1 cellular context compared by ENCODE assay signal in genomic region chr14:69573205-69573840, GRCh38.
TF ChIP-seq lines count a peak whose summit lies in the region.

No MANE protein-coding gene starts in this region.

TF ChIP-seq in GM23338, 12 proteins besides CTCF, POLR2A, EP300 and RAD21 (continued from another document):
- TF ChIP-seq ZNF462 (CRISPR knock-in tag; IDR thresholded peaks at IDR 0.05), result no peak
- no peak for TF ChIP-seq JUNB (IDR thresholded peaks at IDR 0.05; ENCODE audit: unreplicated experiment)
TF ChIP-seq in GM23338: peak in this region for 1.
